Comparison of ENCODE assay signal across 20 cellular contexts in genomic region chr3:52694528-52695189, GRCh38. TPM values are rescaled to one million over a fixed set of nuclear protein-coding genes. Genes with fewer than 3 reads are reported as not detected.
DNase-seq lines count a peak whose midpoint lies in the region; ATAC-seq and TF ChIP-seq lines count a peak whose summit lies in the region.
"Had no signal": no experiment of that assay in that cellular context is flagged by ENCODE, and none has a peak within 500 bp of the region (broad histone marks: within the 10 kb centered on the region; RNA-seq: fewer than 3 reads in every experiment).

No MANE protein-coding gene starts in this region.

- H3K36me3 Mint-ChIP-seq in activated CD8-positive, alpha-beta T cell treated with anti-CD3 and anti-CD28 coated beads for 36 hours (ENCODE audit: low read depth), result peaks cover 61% of the 10 kb centered on the region
- H3K36me3 Mint-ChIP-seq in activated CD8-positive, alpha-beta T cell treated with anti-CD3 and anti-CD28 coated beads, Interleukin-2, amount 10 ng/mL, durations not matched to agents 7 days and 5 days (ENCODE audit: low read depth), result peaks cover 70% of the 10 kb centered on the region
- H3K36me3 Mint-ChIP-seq in activated naive CD8-positive, alpha-beta T cell, result peaks cover 7% of the 10 kb centered on the region
- H3K36me3 Mint-ChIP-seq in memory B cell, result peaks cover 21% of the 10 kb centered on the region
- H3K36me3 Mint-ChIP-seq in stimulated activated naive B cell treated with anti-CD40 and anti-IgM and Interleukin-4, amounts not matched to agents 10 μg/mL and 1 μg/mL and 100 μg/mL, for 72 hours, result peaks cover 25 to 43% of the 10 kb centered on the region in 2 donors

- no peak overlapping the region for H3K4me3 Mint-ChIP-seq in activated CD8-positive, alpha-beta T cell treated with anti-CD3 and anti-CD28 coated beads for 36 hours
- H3K4me3 Mint-ChIP-seq in activated CD8-positive, alpha-beta T cell treated with anti-CD3 and anti-CD28 coated beads, Interleukin-2, amount 10 ng/mL, durations not matched to agents 7 days and 5 days, result no peak overlapping the region
- no peak overlapping the region for H3K4me3 Mint-ChIP-seq in activated naive CD8-positive, alpha-beta T cell
- no peak overlapping the region for H3K4me3 Mint-ChIP-seq in memory B cell
- no peak overlapping the region for H3K4me3 Mint-ChIP-seq in stimulated activated naive B cell treated with anti-CD40 and anti-IgM and Interleukin-4, amounts not matched to agents 10 μg/mL and 1 μg/mL and 100 μg/mL, for 72 hours

- no peaks in the 10 kb centered on the region for H3K9me3 Mint-ChIP-seq in activated CD8-positive, alpha-beta T cell treated with anti-CD3 and anti-CD28 coated beads for 36 hours
- no peaks in the 10 kb centered on the region for H3K9me3 Mint-ChIP-seq in activated CD8-positive, alpha-beta T cell treated with anti-CD3 and anti-CD28 coated beads, Interleukin-2, amount 10 ng/mL, durations not matched to agents 7 days and 5 days (ENCODE audit: insufficient read depth)
- H3K9me3 Mint-ChIP-seq in activated naive CD8-positive, alpha-beta T cell (ENCODE audit: low read depth), result no peaks in the 10 kb centered on the region
- no peaks in the 10 kb centered on the region for H3K9me3 Mint-ChIP-seq in memory B cell
- H3K9me3 Mint-ChIP-seq in stimulated activated naive B cell treated with anti-CD40 and anti-IgM and Interleukin-4, amounts not matched to agents 10 μg/mL and 1 μg/mL and 100 μg/mL, for 72 hours, result no peaks in the 10 kb centered on the region

- peaks cover 26 to 97% of the 10 kb centered on the region in 2 experiments for H3K36me3 ChIP-seq in HEK293 (ENCODE audit: control insufficient read depth in 2 of 2, insufficient read depth in 1 of 2, low read length in 2 of 2)

- POLR2A ChIA-PET in activated CD8-positive, alpha-beta T cell treated with anti-CD3 and anti-CD28 coated beads for 36 hours (lab: Charles Lee), result interaction anchor here (1.1 to 10.1 kb wide), 4 partner anchors 8 to 11 kb away, joined by 5 to 101 read pairs (median 11); partner anchors contain the start of genes GLT8D1, GNL3 and SPCS1
- POLR2A ChIA-PET in activated CD8-positive, alpha-beta T cell treated with anti-CD3 and anti-CD28 coated beads, Interleukin-2, amount 10 ng/mL, durations not matched to agents 7 days and 5 days (lab: Charles Lee), result no interaction called here
- POLR2A ChIA-PET in HEK293 (lab: Yijun Ruan, JAX), result interaction anchor here (1.1 kb wide), 1 partner anchor 8 kb away, joined by 3 read pairs; no protein-coding TSS in a partner anchor

- H3K27me3 Mint-ChIP-seq in activated CD8-positive, alpha-beta T cell treated with anti-CD3 and anti-CD28 coated beads for 36 hours, result no peaks in the 10 kb centered on the region
- no peaks in the 10 kb centered on the region for H3K27me3 Mint-ChIP-seq in activated CD8-positive, alpha-beta T cell treated with anti-CD3 and anti-CD28 coated beads, Interleukin-2, amount 10 ng/mL, durations not matched to agents 7 days and 5 days (ENCODE audit: low read depth)
- H3K27me3 Mint-ChIP-seq in activated naive CD8-positive, alpha-beta T cell, result no peaks in the 10 kb centered on the region
- H3K27me3 Mint-ChIP-seq in memory B cell, result no peaks in the 10 kb centered on the region
- no peaks in the 10 kb centered on the region for H3K27me3 Mint-ChIP-seq in stimulated activated naive B cell treated with anti-CD40 and anti-IgM and Interleukin-4, amounts not matched to agents 10 μg/mL and 1 μg/mL and 100 μg/mL, for 72 hours

- no peak for TF ChIP-seq CTCF in activated CD8-positive, alpha-beta T cell treated with anti-CD3 and anti-CD28 coated beads for 36 hours (IDR thresholded peaks at IDR 0.05)
- no peak for TF ChIP-seq CTCF in HEK293 (tag by site-specific recombination; IDR thresholded peaks at IDR 0.05)

- intact Hi-C loops in activated CD8-positive, alpha-beta T cell treated with anti-CD3 and anti-CD28 coated beads for 36 hours (cut with micrococcal nuclease), result no loop called here

- ATAC-seq in activated CD8-positive, alpha-beta T cell treated with anti-CD3 and anti-CD28 coated beads for 36 hours, result no peak
- no peak for ATAC-seq in activated CD8-positive, alpha-beta T cell treated with anti-CD3 and anti-CD28 coated beads, Interleukin-2, amount 10 ng/mL, durations not matched to agents 7 days and 5 days
- no peak for ATAC-seq in memory B cell (ENCODE audit: low read depth)
- ATAC-seq in stimulated activated naive B cell treated with anti-CD40 and anti-IgM and Interleukin-4, amounts not matched to agents 10 μg/mL and 1 μg/mL and 100 μg/mL, for 72 hours (replicated peaks), result no peak
- ATAC-seq: left lung had no signal

- peaks cover 49% of the 10 kb centered on the region for H3K4me1 Mint-ChIP-seq in activated CD8-positive, alpha-beta T cell treated with anti-CD3 and anti-CD28 coated beads for 36 hours (ENCODE audit: low read depth)
- H3K4me1 Mint-ChIP-seq in activated CD8-positive, alpha-beta T cell treated with anti-CD3 and anti-CD28 coated beads, Interleukin-2, amount 10 ng/mL, durations not matched to agents 7 days and 5 days (ENCODE audit: low read depth), result peaks cover 24% of the 10 kb centered on the region
- H3K4me1 Mint-ChIP-seq in activated naive CD8-positive, alpha-beta T cell (ENCODE audit: low read depth), result peaks cover 32% of the 10 kb centered on the region
- H3K4me1 Mint-ChIP-seq in memory B cell, result peaks cover 5% of the 10 kb centered on the region
- peaks cover 15 to 53% of the 10 kb centered on the region in 2 donors for H3K4me1 Mint-ChIP-seq in stimulated activated naive B cell treated with anti-CD40 and anti-IgM and Interleukin-4, amounts not matched to agents 10 μg/mL and 1 μg/mL and 100 μg/mL, for 72 hours

- CTCF ChIA-PET in activated CD8-positive, alpha-beta T cell treated with anti-CD3 and anti-CD28 coated beads for 36 hours (lab: Charles Lee), result no interaction called here
- CTCF ChIA-PET in activated CD8-positive, alpha-beta T cell treated with anti-CD3 and anti-CD28 coated beads, Interleukin-2, amount 10 ng/mL, durations not matched to agents 7 days and 5 days (lab: Charles Lee), result interaction anchor here (0.6 kb wide), 1 partner anchor 13 kb away, joined by 3 read pairs; no protein-coding TSS in a partner anchor
- CTCF ChIA-PET in HEK293 (lab: Yijun Ruan, JAX), result no interaction called here

- no peaks in the 10 kb centered on the region for H3K4me1 ChIP-seq in HEK293 (ENCODE audit: control insufficient read depth, insufficient read depth, low read length)
- H3K4me1 ChIP-seq: left lung, suprapubic skin had no signal

- DNase-seq in activated CD8-positive, alpha-beta T cell treated with anti-CD3 and anti-CD28 coated beads for 36 hours, result no peak
- no peak for DNase-seq in activated CD8-positive, alpha-beta T cell treated with anti-CD3 and anti-CD28 coated beads, Interleukin-2, amount 10 ng/mL, durations not matched to agents 7 days and 5 days
- DNase-seq in memory B cell (ENCODE audit: low spot score in 2 of 2) (no peak), SKM-1 (lab: John Stamatoyannopoulos, UW; ENCODE audit: unreplicated experiment) (no peak)
- DNase-seq in stimulated activated naive B cell treated with anti-CD40 and anti-IgM and Interleukin-4, amounts not matched to agents 10 μg/mL and 1 μg/mL and 100 μg/mL, for 72 hours, result no peak
- DNase-seq in central memory CD4-positive, alpha-beta T cell, result no peak
- DNase-seq: ACHN; activated CD4-positive, alpha-beta T cell treated with anti-CD3 and anti-CD28 coated beads, Interleukin-2, amount 50 U/mL, for 4 hours; amniotic stem cell; C1 segment of cervical spinal cord; DMS 273 treated with DMSO at 0.1 percent for 48 hours; head of caudate nucleus; Karpas-422; left lung; NCI-H1092; NCI-H524 had no signal

- no peak overlapping the region for H3K27ac ChIP-seq in HEK293 (ENCODE audit: extremely low read depth, low read depth, low read length)
- H3K27ac ChIP-seq: left lung, neutrophil, suprapubic skin had no signal

- no peaks in the 10 kb centered on the region for H3K9me3 ChIP-seq in HEK293 (ENCODE audit: control insufficient read depth, insufficient read depth, low read depth, low read length)
- H3K9me3 ChIP-seq: left lung, neutrophil, suprapubic skin had no signal

- H3K27ac Mint-ChIP-seq in activated CD8-positive, alpha-beta T cell treated with anti-CD3 and anti-CD28 coated beads for 36 hours, result peak overlapping the region; percentile 35
- H3K27ac Mint-ChIP-seq in activated CD8-positive, alpha-beta T cell treated with anti-CD3 and anti-CD28 coated beads, Interleukin-2, amount 10 ng/mL, durations not matched to agents 7 days and 5 days, result no peak overlapping the region
- H3K27ac Mint-ChIP-seq in activated naive CD8-positive, alpha-beta T cell, result peak overlapping the region; percentile 37
- peak overlapping the region; percentile 45 for H3K27ac Mint-ChIP-seq in memory B cell
- H3K27ac Mint-ChIP-seq in stimulated activated naive B cell treated with anti-CD40 and anti-IgM and Interleukin-4, amounts not matched to agents 10 μg/mL and 1 μg/mL and 100 μg/mL, for 72 hours, result no peak overlapping the region

- no peak overlapping the region for H3K4me3 ChIP-seq in HEK293 (ENCODE audit: low read depth, low read length)
- H3K4me3 ChIP-seq: left lung, suprapubic skin had no signal

RNA-seq across cellular contexts. Expression of gene GNL3, which starts 8.8 kb away (rescaled TPM):
- total RNA-seq in activated CD8-positive, alpha-beta T cell treated with anti-CD3 and anti-CD28 coated beads for 36 hours, result 100 to 1,000 TPM; 198 to 200 TPM
- total RNA-seq in activated CD8-positive, alpha-beta T cell treated with anti-CD3 and anti-CD28 coated beads, Interleukin-2, amount 10 ng/mL, durations not matched to agents 7 days and 5 days, result 10 to 100 TPM; 85.5 to 86.2 TPM

RNA-seq across cellular contexts. Expression of gene PBRM1, which starts 8.9 kb away (rescaled TPM):
- 10 to 100 TPM; 55.9 to 56.1 TPM for total RNA-seq in activated CD8-positive, alpha-beta T cell treated with anti-CD3 and anti-CD28 coated beads for 36 hours
- 10 to 100 TPM; 83.2 to 91.8 TPM for total RNA-seq in activated CD8-positive, alpha-beta T cell treated with anti-CD3 and anti-CD28 coated beads, Interleukin-2, amount 10 ng/mL, durations not matched to agents 7 days and 5 days

RNA-seq across cellular contexts. Expression of gene GLT8D1, which starts 10.9 kb away (rescaled TPM):
- 10 to 100 TPM; 34.0 to 35.0 TPM for total RNA-seq in activated CD8-positive, alpha-beta T cell treated with anti-CD3 and anti-CD28 coated beads for 36 hours
- 10 to 100 TPM; 36.4 to 38.2 TPM for total RNA-seq in activated CD8-positive, alpha-beta T cell treated with anti-CD3 and anti-CD28 coated beads, Interleukin-2, amount 10 ng/mL, durations not matched to agents 7 days and 5 days

RNA-seq across cellular contexts. Expression of gene SPCS1, which starts 11.2 kb away (rescaled TPM):
- total RNA-seq in activated CD8-positive, alpha-beta T cell treated with anti-CD3 and anti-CD28 coated beads for 36 hours, result 100 to 1,000 TPM; 116 to 120 TPM
- total RNA-seq in activated CD8-positive, alpha-beta T cell treated with anti-CD3 and anti-CD28 coated beads, Interleukin-2, amount 10 ng/mL, durations not matched to agents 7 days and 5 days, result 100 to 1,000 TPM in 1 of 2 experiments, 10 to 100 TPM in 1; 96.1 to 105 TPM

Comparison
In these comparisons a context has a peak if more than half of its experiments do, and no peak if none do; other contexts are left out.
1. H3K27ac Mint-ChIP-seq: peak in activated CD8-positive, alpha-beta T cell treated with anti-CD3 and anti-CD28 coated beads for 36 hours (single experiment), activated naive CD8-positive, alpha-beta T cell (single experiment) and memory B cell (single experiment); none in activated CD8-positive, alpha-beta T cell treated with anti-CD3 and anti-CD28 coated beads, Interleukin-2, amount 10 ng/mL, durations not matched to agents 7 days and 5 days (single experiment) and stimulated activated naive B cell treated with anti-CD40 and anti-IgM and Interleukin-4, amounts not matched to agents 10 μg/mL and 1 μg/mL and 100 μg/mL, for 72 hours (single experiment).